10 cellular contexts compared by ENCODE assay signal in genomic region chr13:34750078-34750703, GRCh38.
A peak's percentile ranks its signal among the peaks of the same experiment; 100 is the strongest.
DNase-seq lines count a peak whose midpoint lies in the region; ATAC-seq and TF ChIP-seq lines count a peak whose summit lies in the region.
"Had no signal": no experiment of that assay in that cellular context is flagged by ENCODE, and none has a peak within 500 bp of the region (broad histone marks: within the 10 kb centered on the region; RNA-seq: fewer than 3 reads in every experiment).

No MANE protein-coding gene starts in this region.

- H3K27me3 ChIP-seq in ACC112 (ENCODE audit: insufficient read depth, low read length): peaks cover 15% of the 10 kb centered on the region; the same call in 1 of the 2 replicates

- H3K4me1 ChIP-seq in ACC112 (ENCODE audit: control insufficient read depth, insufficient read depth, low read length, unreplicated experiment): no peaks in the 10 kb centered on the region

- peak; percentile 54 for ATAC-seq in GM21786 (IDR thresholded peaks at IDR 0.05; ENCODE audit: unreplicated experiment)
- no peak for ATAC-seq in GM19452 (IDR thresholded peaks at IDR 0.05; ENCODE audit: unreplicated experiment)
- no peak for ATAC-seq in GM18858 (IDR thresholded peaks at IDR 0.05; ENCODE audit: unreplicated experiment)

- DNase-seq in NCI-H2196 (lab: John Stamatoyannopoulos, UW; ENCODE audit: unreplicated experiment) (peak; percentile 4), fibroblast of villous mesenchyme (ENCODE audit: low read depth) (no peak), retina (peak; percentile 59), DMS114 treated with DMSO at 0.1 percent for 48 hours (lab: John Stamatoyannopoulos, UW; ENCODE audit: unreplicated experiment) (no peak)

- H3K4me3 ChIP-seq in ACC112 (ENCODE audit: low read depth, low read length) (peak overlapping the region; percentile 51), fibroblast of villous mesenchyme (ENCODE audit: low read depth, low read length) (peak overlapping the region; percentile 27)
- H3K4me3 ChIP-seq: SK-N-MC had no signal

- TF ChIP-seq CTCF in fibroblast of villous mesenchyme (IDR thresholded peaks at IDR 0.05; ENCODE audit: insufficient read depth, low read depth, low read length): no peak

- no peak overlapping the region for H2AFZ ChIP-seq in ACC112 (ENCODE audit: low read length, unreplicated experiment)

- H3K36me3 ChIP-seq in ACC112 (ENCODE audit: insufficient read depth, low read length): no peaks in the 10 kb centered on the region

- H3K79me2 ChIP-seq in ACC112 (ENCODE audit: control insufficient read depth, insufficient read depth, low read length, unreplicated experiment): no peaks in the 10 kb centered on the region

- H3K27ac ChIP-seq in ACC112 (ENCODE audit: low read depth, low read length): no peak overlapping the region
- H3K27ac ChIP-seq: C4-2B, SK-N-MC had no signal

Comparison
In these comparisons a context has a peak if more than half of its experiments do, and no peak if none do; other contexts are left out.
1. DNase-seq: peak in NCI-H2196 (single experiment) and retina (single experiment); none in fibroblast of villous mesenchyme (single experiment) and DMS114 treated with DMSO at 0.1 percent for 48 hours (single experiment).